Comparison of ENCODE assay signal across 26 cellular contexts in genomic region chr1:244256086-244256485, GRCh38.
"Had no signal": no experiment of that assay in that cellular context is flagged by ENCODE, and none has a peak within 500 bp of the region (broad histone marks: within the 10 kb centered on the region; RNA-seq: fewer than 3 reads in every experiment).

No MANE protein-coding gene starts in this region.

- H3K27ac ChIP-seq: right lobe of liver, skin epidermis, stomach, suprapubic skin, tibial nerve, uterus had no signal

- H3K4me1 ChIP-seq: right lobe of liver, stomach, suprapubic skin, tibial nerve, uterus had no signal

- H3K27ac Mint-ChIP-seq: activated CD4-positive, alpha-beta T cell treated with anti-CD3 and anti-CD28 coated beads, Interleukin-2, amount 10 ng/mL, durations not matched to agents 7 days and 5 days; activated CD8-positive, alpha-beta T cell treated with anti-CD3 and anti-CD28 coated beads for 36 hours; activated naive CD4-positive, alpha-beta T cell treated with anti-CD3 and anti-CD28 coated beads, Interleukin-2, amount 50 U/mL, for 72 hours; activated T-cell treated with anti-CD3 and anti-CD28 coated beads, Interleukin-2, amount 50 U/mL, for 24 hours; activated T-helper 17 cell treated with anti-CD3 and anti-CD28 coated beads, Interleukin-2, amount 50 U/mL, for 72 hours; natural killer cell treated with Interleukin-12 subunit alpha and Interleukin-12 subunit beta and Interleukin-15 and Interleukin-18, amount 100 ng/mL, for 72 hours; stimulated activated memory B cell treated with anti-CD40 and anti-IgM and Interleukin-4, amounts not matched to agents 10 μg/mL and 1 μg/mL and 100 μg/mL, for 72 hours; T-helper 17 cell had no signal

- DNase-seq: activated CD4-positive, alpha-beta T cell treated with anti-CD3 and anti-CD28 coated beads, Interleukin-2, amount 10 ng/mL, durations not matched to agents 7 days and 5 days; activated CD8-positive, alpha-beta T cell treated with anti-CD3 and anti-CD28 coated beads for 36 hours; activated T-cell treated with anti-CD3 and anti-CD28 coated beads, Interleukin-2, amount 50 U/mL, for 24 hours; aorta; effector CD4-positive, alpha-beta T cell; erythroblast; foreskin fibroblast; hippocampal formation; left ventricle myocardium superior; mammary epithelial cell; occipital lobe; posterior cingulate gyrus; right lobe of liver; stimulated activated CD4-positive, alpha-beta T cell treated with anti-CD3 and anti-CD28 coated beads, Interleukin-2, amount 100 ng/mL, for 24 hours; stomach; T-helper 17 cell; uterus had no signal

- H3K9me3 Mint-ChIP-seq: activated CD4-positive, alpha-beta T cell treated with anti-CD3 and anti-CD28 coated beads, Interleukin-2, amount 10 ng/mL, durations not matched to agents 7 days and 5 days; activated CD8-positive, alpha-beta T cell treated with anti-CD3 and anti-CD28 coated beads for 36 hours; activated naive CD4-positive, alpha-beta T cell treated with anti-CD3 and anti-CD28 coated beads, Interleukin-2, amount 50 U/mL, for 72 hours; activated T-helper 17 cell treated with anti-CD3 and anti-CD28 coated beads, Interleukin-2, amount 50 U/mL, for 72 hours; natural killer cell treated with Interleukin-12 subunit alpha and Interleukin-12 subunit beta and Interleukin-15 and Interleukin-18, amount 100 ng/mL, for 72 hours; stimulated activated memory B cell treated with anti-CD40 and anti-IgM and Interleukin-4, amounts not matched to agents 10 μg/mL and 1 μg/mL and 100 μg/mL, for 72 hours had no signal

- H3K36me3 ChIP-seq: right lobe of liver, stomach, suprapubic skin, tibial nerve, uterus had no signal

- H3K9me3 ChIP-seq: right lobe of liver, suprapubic skin, uterus had no signal

- H3K4me3 ChIP-seq: right lobe of liver, skin epidermis, stomach, suprapubic skin, tibial nerve, uterus had no signal

- H3K4me3 Mint-ChIP-seq: activated CD4-positive, alpha-beta T cell treated with anti-CD3 and anti-CD28 coated beads, Interleukin-2, amount 10 ng/mL, durations not matched to agents 7 days and 5 days; activated CD8-positive, alpha-beta T cell treated with anti-CD3 and anti-CD28 coated beads for 36 hours; activated T-cell treated with anti-CD3 and anti-CD28 coated beads, Interleukin-2, amount 50 U/mL, for 24 hours; activated T-helper 17 cell treated with anti-CD3 and anti-CD28 coated beads, Interleukin-2, amount 50 U/mL, for 72 hours; brain; natural killer cell treated with Interleukin-12 subunit alpha and Interleukin-12 subunit beta and Interleukin-15 and Interleukin-18, amount 100 ng/mL, for 72 hours; stimulated activated memory B cell treated with anti-CD40 and anti-IgM and Interleukin-4, amounts not matched to agents 10 μg/mL and 1 μg/mL and 100 μg/mL, for 72 hours; T-helper 17 cell had no signal

- H3K27me3 ChIP-seq: right lobe of liver, uterus had no signal

- H3K4me1 Mint-ChIP-seq: activated T-helper 17 cell treated with anti-CD3 and anti-CD28 coated beads, Interleukin-2, amount 50 U/mL, for 72 hours; brain had no signal

- H3K36me3 Mint-ChIP-seq: brain; natural killer cell treated with Interleukin-12 subunit alpha and Interleukin-12 subunit beta and Interleukin-15 and Interleukin-18, amount 100 ng/mL, for 72 hours; stimulated activated memory B cell treated with anti-CD40 and anti-IgM and Interleukin-4, amounts not matched to agents 10 μg/mL and 1 μg/mL and 100 μg/mL, for 72 hours had no signal

- ATAC-seq: activated CD4-positive, CD25-positive, alpha-beta regulatory T cell treated with anti-CD3 and anti-CD28 coated beads, Interleukin-2, amount 50 U/mL, for 24 hours; activated CD8-positive, alpha-beta T cell treated with anti-CD3 and anti-CD28 coated beads for 36 hours; activated naive CD4-positive, alpha-beta T cell treated with anti-CD3 and anti-CD28 coated beads, Interleukin-2, amount 50 U/mL, for 72 hours; activated T-helper 17 cell treated with anti-CD3 and anti-CD28 coated beads, Interleukin-2, amount 50 U/mL, for 72 hours; left ventricle myocardium superior; natural killer cell treated with Interleukin-12 subunit alpha and Interleukin-12 subunit beta and Interleukin-15 and Interleukin-18, amount 100 ng/mL, for 72 hours; right lobe of liver; stimulated activated memory B cell treated with anti-CD40 and anti-IgM and Interleukin-4, amounts not matched to agents 10 μg/mL and 1 μg/mL and 100 μg/mL, for 72 hours; T-helper 17 cell had no signal

- H3K27me3 Mint-ChIP-seq: activated CD4-positive, alpha-beta T cell treated with anti-CD3 and anti-CD28 coated beads, Interleukin-2, amount 10 ng/mL, durations not matched to agents 7 days and 5 days; stimulated activated memory B cell treated with anti-CD40 and anti-IgM and Interleukin-4, amounts not matched to agents 10 μg/mL and 1 μg/mL and 100 μg/mL, for 72 hours had no signal
